In genomic region chr15:64611085-64611484, GRCh38 we compare ENCODE assay signal across 1 cellular context.
TF ChIP-seq lines count a peak whose summit lies in the region.

No MANE protein-coding gene starts in this region.

TF ChIP-seq in HepG2, 621 proteins besides CTCF, POLR2A, EP300 and RAD21 (continued from another document):
- TF ChIP-seq FOXP4 (CRISPR knock-in tag; IDR thresholded peaks at IDR 0.05) (peak; percentile 56; the same call in 1 of the 2 replicates), KDM1A (CRISPR knock-in tag; IDR thresholded peaks at IDR 0.05) (no peak), PITX1 (CRISPR knock-in tag; IDR thresholded peaks at IDR 0.05) (peak; percentile 79; the same call in 1 of the 2 replicates), ZBTB20 (CRISPR knock-in tag; IDR thresholded peaks at IDR 0.05; ENCODE audit: borderline replicate concordance, low read depth) (peak; percentile 48; the same call in 1 of the 2 replicates), ELF3 (CRISPR knock-in tag; IDR thresholded peaks at IDR 0.05) (peak; percentile 53; the same call in 1 of the 2 replicates), SOX13 (IDR thresholded peaks at IDR 0.05) (no peak), SOX13 (CRISPR knock-in tag; conservative IDR thresholded peaks at IDR 0.05 in 1 of 2, IDR thresholded peaks at IDR 0.05 in 1 of 2) (no peak; a peak in 1 of 4 replicates), ARID5B (CRISPR knock-in tag; IDR thresholded peaks at IDR 0.05) (peak; percentile 70), SAP130 (CRISPR knock-in tag; IDR thresholded peaks at IDR 0.05; ENCODE audit: low read depth) (peak; percentile 45), SP5 (CRISPR knock-in tag; IDR thresholded peaks at IDR 0.05; ENCODE audit: borderline replicate concordance, low read depth) (peak; percentile 46; the same call in 1 of the 2 replicates), NCOR1 (IDR thresholded peaks at IDR 0.05; ENCODE audit: borderline replicate concordance, low read length) (no peak), MAFF (IDR thresholded peaks at IDR 0.05; ENCODE audit: low read depth, low read length) (no peak), JUN (CRISPR knock-in tag; IDR thresholded peaks at IDR 0.05) (no peak), SIX4 (CRISPR knock-in tag; IDR thresholded peaks at IDR 0.05) (no peak), ETV5 (CRISPR knock-in tag; IDR thresholded peaks at IDR 0.05; ENCODE audit: borderline replicate concordance) (peak; percentile 70; the same call in 1 of the 2 replicates), POGZ (CRISPR knock-in tag; IDR thresholded peaks at IDR 0.05) (no peak), ZNF343 (CRISPR knock-in tag; IDR thresholded peaks at IDR 0.05) (no peak), ZZZ3 (CRISPR knock-in tag; IDR thresholded peaks at IDR 0.05; ENCODE audit: borderline replicate concordance) (no peak), AKAP8 (CRISPR knock-in tag; IDR thresholded peaks at IDR 0.05) (no peak), SOX5 (CRISPR knock-in tag; IDR thresholded peaks at IDR 0.05; ENCODE audit: borderline replicate concordance) (peak; percentile 61; the same call in 1 of the 2 replicates), HDAC2 (CRISPR knock-in tag; IDR thresholded peaks at IDR 0.05) (0 out of 2 replicates have a peak, but pooled peaks have one; percentile 16), ERF (CRISPR knock-in tag; IDR thresholded peaks at IDR 0.05) (no peak), NCOA2 (CRISPR knock-in tag; IDR thresholded peaks at IDR 0.05) (peak; percentile 18; the same call in 1 of the 2 replicates), ZNF292 (CRISPR knock-in tag; IDR thresholded peaks at IDR 0.05; ENCODE audit: borderline replicate concordance, low read depth) (peak; percentile 9; the same call in 1 of the 2 replicates), HHEX (CRISPR knock-in tag; IDR thresholded peaks at IDR 0.05) (peak; percentile 47; the same call in 1 of the 2 replicates), FOXA1 (IDR thresholded peaks at IDR 0.05) (no peak), FOXA1 (CRISPR knock-in tag; IDR thresholded peaks at IDR 0.05) (peak; percentile 59), ZEB1 (IDR thresholded peaks at IDR 0.05; ENCODE audit: insufficient replicate concordance, low read depth) (no peak), MIXL1 (CRISPR knock-in tag; IDR thresholded peaks at IDR 0.05) (peak; percentile 82; the same call in 1 of the 2 replicates), ZNF431 (CRISPR knock-in tag; IDR thresholded peaks at IDR 0.05; ENCODE audit: borderline replicate concordance, low read depth) (no peak), IRX3 (CRISPR knock-in tag; IDR thresholded peaks at IDR 0.05; ENCODE audit: borderline replicate concordance, low read depth) (no peak), FOXP1 (IDR thresholded peaks at IDR 0.05) (no peak), FOXP1 (CRISPR knock-in tag; IDR thresholded peaks at IDR 0.05) (peak; percentile 69), HOXA9 (CRISPR knock-in tag; IDR thresholded peaks at IDR 0.05; ENCODE audit: borderline replicate concordance) (no peak), ZNF138 (CRISPR knock-in tag; IDR thresholded peaks at IDR 0.05; ENCODE audit: low read depth) (no peak), CREB1 (IDR thresholded peaks at IDR 0.05) (no peak), CREB1 (CRISPR knock-in tag; IDR thresholded peaks at IDR 0.05) (no peak), ZMYM2 (CRISPR knock-in tag; IDR thresholded peaks at IDR 0.05) (no peak), MBNL3 (CRISPR knock-in tag; conservative IDR thresholded peaks at IDR 0.05) (no peak; the same call in 1 of the 2 replicates), RBAK (CRISPR knock-in tag; IDR thresholded peaks at IDR 0.05) (0 out of 2 replicates have a peak, but pooled peaks have one; percentile 18), SUZ12 (IDR thresholded peaks at IDR 0.05; ENCODE audit: low read depth, low read length) (no peak), THAP8 (CRISPR knock-in tag; IDR thresholded peaks at IDR 0.05; ENCODE audit: borderline replicate concordance) (no peak), CAMTA2 (CRISPR knock-in tag; IDR thresholded peaks at IDR 0.05; ENCODE audit: borderline replicate concordance) (no peak), ZNF609 (CRISPR knock-in tag; IDR thresholded peaks at IDR 0.05; ENCODE audit: borderline replicate concordance) (peak; percentile 72; the same call in 1 of the 2 replicates), MXD3 (CRISPR knock-in tag; IDR thresholded peaks at IDR 0.05) (no peak), ZNF788 (CRISPR knock-in tag; IDR thresholded peaks at IDR 0.05; ENCODE audit: borderline replicate concordance) (no peak), KDM2A (CRISPR knock-in tag; IDR thresholded peaks at IDR 0.05; ENCODE audit: borderline replicate concordance, low read depth) (no peak), FOXA3 (CRISPR knock-in tag; IDR thresholded peaks at IDR 0.05) (peak; percentile 72; the same call in 1 of the 2 replicates), ZNF34 (CRISPR knock-in tag; IDR thresholded peaks at IDR 0.05; ENCODE audit: borderline replicate concordance) (no peak), PPARG (CRISPR knock-in tag; conservative IDR thresholded peaks at IDR 0.05) (peak; percentile 64), ZFP1 (CRISPR knock-in tag; IDR thresholded peaks at IDR 0.05) (0 out of 2 replicates have a peak, but pooled peaks have one; percentile 13), ZNF629 (CRISPR knock-in tag; conservative IDR thresholded peaks at IDR 0.05) (no peak), SNAPC5 (CRISPR knock-in tag; IDR thresholded peaks at IDR 0.05; ENCODE audit: borderline replicate concordance) (no peak), ZNF143 (CRISPR knock-in tag; IDR thresholded peaks at IDR 0.05) (no peak), ZSCAN31 (CRISPR knock-in tag; IDR thresholded peaks at IDR 0.05; ENCODE audit: low read depth) (no peak), CBFB (CRISPR knock-in tag; IDR thresholded peaks at IDR 0.05) (no peak), HCFC1 (IDR thresholded peaks at IDR 0.05; ENCODE audit: low read depth, low read length) (no peak)
